In the genomic region with DNA sequence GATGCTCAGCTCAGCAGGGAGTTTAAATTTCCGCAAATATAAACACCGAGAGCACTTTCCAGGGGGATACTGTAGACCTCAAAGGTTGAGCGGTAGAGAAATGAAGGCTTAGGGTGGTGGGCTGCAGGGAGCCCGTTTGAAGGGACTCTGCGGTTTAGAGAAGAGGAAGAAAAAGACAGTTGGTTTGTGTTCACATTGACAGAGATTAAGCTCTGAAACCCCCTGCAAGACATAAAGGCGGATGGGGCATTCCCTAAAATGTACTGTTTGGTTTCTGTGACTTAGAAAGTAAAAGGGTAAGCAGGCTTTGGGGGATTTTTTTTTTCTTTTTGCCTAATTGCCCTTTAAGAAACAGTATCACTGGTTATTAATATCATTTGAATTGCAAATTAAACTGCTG, we compare ENCODE assay signal across 9 cellular contexts.
A peak's percentile ranks its signal among the peaks of the same experiment; 100 is the strongest.
DNase-seq lines count a peak whose midpoint lies in the region; ATAC-seq and TF ChIP-seq lines count a peak whose summit lies in the region.
"Had no signal": no experiment of that assay in that cellular context is flagged by ENCODE, and none has a peak within 500 bp of the region (broad histone marks: within the 10 kb centered on the region; RNA-seq: fewer than 3 reads in every experiment).

No MANE protein-coding gene starts in this region.

- TF ChIP-seq CTCF in DND-41 (IDR thresholded peaks at IDR 0.05; ENCODE audit: borderline replicate concordance, extremely low read depth, low read length, poor library complexity, severe bottlenecking) (no peak), astrocyte of the spinal cord (IDR thresholded peaks at IDR 0.05; ENCODE audit: low read depth, low read length) (no peak)

- peaks cover 24% of the 10 kb centered on the region for H3K27me3 ChIP-seq in DND-41 (ENCODE audit: insufficient read depth, low read length, poor library complexity)
- H3K27me3 ChIP-seq in muscle layer of duodenum (ENCODE audit: low read depth, low read length): peaks cover 29% of the 10 kb centered on the region
- H3K27me3 ChIP-seq: uterus had no signal

- peak overlapping the region; percentile 62 for H2AFZ ChIP-seq in DND-41 (ENCODE audit: low read depth, low read length)

- DNase-seq in DND-41: peak; percentile 51
- DNase-seq in astrocyte of the spinal cord (ENCODE audit: low read depth, low spot score): no peak
- no peak for DNase-seq in T-helper 9 cell
- no peak for DNase-seq in NCI-H510A (lab: John Stamatoyannopoulos, UW)
- DNase-seq in activated CD4-positive, CD25-positive, alpha-beta regulatory T cell (lab: John Stamatoyannopoulos, UW): no peak
- DNase-seq in inferior parietal cortex (ENCODE audit: extremely low spot score): no peak
- DNase-seq: uterus had no signal

- H4K20me1 ChIP-seq in DND-41 (ENCODE audit: insufficient read depth, low read length): 0 out of 2 replicates have a peak, but pooled peaks cover 4% of the 10 kb centered on the region

- H3K9ac ChIP-seq in DND-41 (ENCODE audit: low read depth, low read length): peak overlapping the region; percentile 74

- H3K4me1 ChIP-seq in DND-41 (ENCODE audit: insufficient read depth, low read length): peaks cover 32% of the 10 kb centered on the region
- H3K4me1 ChIP-seq in muscle layer of duodenum (ENCODE audit: control insufficient read depth in 1 of 2, insufficient read depth in 2 of 2, low read length in 2 of 2): peaks cover 0 to 11% of the 10 kb centered on the region in 2 donors

- H3K36me3 ChIP-seq in DND-41 (ENCODE audit: insufficient read depth, low read length) (no peaks in the 10 kb centered on the region), muscle layer of duodenum (ENCODE audit: control insufficient read depth in 1 of 2, insufficient read depth in 2 of 2, low read length in 2 of 2) (no peaks in the 10 kb centered on the region)
- H3K36me3 ChIP-seq: uterus had no signal

- peak overlapping the region; percentile 36 to 65 for H3K4me3 ChIP-seq in DND-41 (ENCODE audit: low read depth in 1 of 2, low read length in 2 of 2)
- peak overlapping the region; percentile 40 for H3K4me3 ChIP-seq in astrocyte of the spinal cord (ENCODE audit: low read depth, low read length)
- peak overlapping the region; percentile 73 for H3K4me3 ChIP-seq in muscle layer of duodenum (ENCODE audit: low read depth in 1 of 2, low read length in 2 of 2)
- H3K4me3 ChIP-seq: uterus had no signal

- no peaks in the 10 kb centered on the region for H3K79me2 ChIP-seq in DND-41 (ENCODE audit: insufficient read depth, low read length)

- peak overlapping the region; percentile 76 for H3K4me2 ChIP-seq in DND-41 (ENCODE audit: insufficient read depth, low read length)

- in situ Hi-C loops in astrocyte of the spinal cord (cut with HindIII; ENCODE audit: low sequenced_read_pairs): no loop called here

- peak overlapping the region; percentile 23; the same call in 1 of the 2 replicates for H3K27ac ChIP-seq in DND-41 (ENCODE audit: low read length)
- H3K27ac ChIP-seq in muscle layer of duodenum (ENCODE audit: low read length): peak overlapping the region; percentile 70
- H3K27ac ChIP-seq: uterus had no signal

- peak; percentile 60 for ATAC-seq in DND-41 (ENCODE audit: insufficient read depth, low read depth)
- ATAC-seq in HG02610 (IDR thresholded peaks at IDR 0.05; ENCODE audit: unreplicated experiment): peak; percentile 65

- H3K9me3 ChIP-seq in DND-41 (ENCODE audit: insufficient read depth, low read length, severe bottlenecking) (no peaks in the 10 kb centered on the region), muscle layer of duodenum (ENCODE audit: control insufficient read depth in 1 of 2, low read length in 2 of 2) (no peaks in the 10 kb centered on the region)
- H3K9me3 ChIP-seq: uterus had no signal
